ENCODE assay signal across 19 cellular contexts in genomic region chr11:100586346-100587101, GRCh38.
"Had no signal": no experiment of that assay in that cellular context is flagged by ENCODE, and none has a peak within 500 bp of the region (broad histone marks: within the 10 kb centered on the region; RNA-seq: fewer than 3 reads in every experiment).

No MANE protein-coding gene starts in this region.

- DNase-seq: central memory CD4-positive, alpha-beta T cell; effector memory CD8-positive, alpha-beta T cell; esophagus squamous epithelium; immature natural killer cell; left lung; mucosa of descending colon; naive thymus-derived CD8-positive, alpha-beta T cell; psoas muscle; retina; stimulated activated CD4-positive, alpha-beta T cell treated with anti-CD3 and anti-CD28 coated beads, Interleukin-4, amount 100 ng/mL, for 1 hour; stimulated activated CD8-positive, alpha-beta memory T cell treated with anti-CD3 and anti-CD28 coated beads, Interleukin-4, amount 100 ng/mL, for 48 hours; stimulated activated naive CD8-positive, alpha-beta T cell treated with anti-CD3 and anti-CD28 coated beads, Interleukin-15, Interleukin-2, amounts not matched to agents 100 U/mL and 50 U/mL, for 24 hours; upper lobe of right lung had no signal

- H3K9me3 ChIP-seq: esophagus squamous epithelium, left lung, mucosa of descending colon, neutrophil, psoas muscle, tibial artery, upper lobe of right lung, vagina had no signal

- H3K36me3 ChIP-seq: esophagus squamous epithelium, left lung, neutrophil, tibial artery, upper lobe of right lung, vagina had no signal

- ATAC-seq: effector memory CD8-positive, alpha-beta T cell; left lung; mucosa of descending colon; naive thymus-derived CD8-positive, alpha-beta T cell; stimulated activated effector memory CD8-positive, alpha-beta T cell treated with anti-CD3 and anti-CD28 coated beads, Interleukin-12 subunit alpha, Interleukin-12 subunit beta, amount 100 ng/mL, for 72 hours; stimulated activated naive CD8-positive, alpha-beta T cell treated with anti-CD3 and anti-CD28 coated beads, Interleukin-15, Interleukin-2, amounts not matched to agents 100 U/mL and 50 U/mL, for 24 hours; upper lobe of right lung had no signal

- H3K4me3 ChIP-seq: coronary artery, esophagus squamous epithelium, left lung, mucosa of descending colon, psoas muscle, smooth muscle cell, tibial artery, upper lobe of right lung, vagina had no signal

- H3K4me2 ChIP-seq: smooth muscle cell had no signal

- H3K4me1 ChIP-seq: left lung, psoas muscle, tibial artery, upper lobe of right lung had no signal

- H3K27me3 ChIP-seq: esophagus squamous epithelium, left lung, neutrophil, tibial artery, upper lobe of right lung, vagina had no signal

- H3K27ac ChIP-seq: coronary artery, left lung, neutrophil, psoas muscle, tibial artery, upper lobe of right lung, vagina had no signal
